8 cellular contexts compared by ENCODE assay signal in the genomic region with DNA sequence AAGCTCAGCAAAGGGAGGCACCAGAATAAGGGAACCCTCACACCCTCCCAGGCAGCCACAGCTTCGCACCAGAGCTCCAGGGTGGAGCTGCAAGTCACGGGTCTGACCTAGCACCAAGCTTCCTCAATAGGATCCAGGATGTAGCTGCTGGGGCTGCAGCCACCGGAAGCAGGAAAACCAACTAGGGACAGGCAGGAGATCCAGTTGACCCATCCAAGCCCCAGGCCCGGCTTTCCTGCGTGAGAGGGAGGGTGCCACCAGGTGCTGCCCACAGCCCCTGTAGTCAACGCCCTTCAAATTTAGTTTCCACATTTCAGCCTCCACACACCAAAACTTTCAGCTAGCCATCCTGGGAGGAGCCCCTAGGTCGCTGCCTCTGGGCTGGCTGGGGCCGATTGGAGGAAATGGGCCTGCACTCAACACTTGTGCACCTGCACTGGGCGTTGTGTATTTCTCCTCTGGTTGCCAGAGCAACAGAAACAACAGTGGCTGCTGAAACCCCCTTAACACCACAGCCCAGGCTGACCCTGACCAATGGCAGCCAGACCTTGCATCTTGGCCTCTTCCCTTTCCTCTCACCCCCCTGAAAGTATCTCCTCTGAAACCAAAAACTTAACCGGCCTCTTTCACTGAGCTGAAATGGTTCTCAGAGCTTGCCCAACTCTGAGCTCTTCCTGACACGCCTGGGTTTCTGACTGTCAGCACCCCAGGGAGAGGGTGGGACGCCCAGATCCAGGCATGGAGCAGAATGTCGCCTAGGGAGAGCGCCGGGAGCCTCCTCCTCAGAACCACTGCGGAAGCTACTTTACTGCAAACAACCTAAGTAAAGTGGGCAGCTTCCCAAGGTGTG.
DNase-seq lines count a peak whose midpoint lies in the region; ATAC-seq, FAIRE-seq and TF ChIP-seq lines count a peak whose summit lies in the region.

No MANE protein-coding gene starts in this region.

- intact Hi-C loops in activated naive CD4-positive, alpha-beta T cell treated with anti-CD3 and anti-CD28 coated beads for 36 hours (cut with micrococcal nuclease) = loop anchor here (5.0 kb wide), 3 partner anchors 107 to 317 kb away; no protein-coding TSS in a partner anchor

- CTCF ChIA-PET in activated naive CD4-positive, alpha-beta T cell treated with anti-CD3 and anti-CD28 coated beads for 36 hours (lab: Charles Lee) = interaction anchor here (0.5 to 1.8 kb wide), 3 partner anchors 17 to 704 kb away, joined by 4 read pairs; no protein-coding TSS in a partner anchor
- CTCF ChIA-PET in HEK293T (lab: Yijun Ruan, JAX) = no interaction called here

- POLR2A ChIA-PET in HEK293T (lab: Yijun Ruan, JAX) = no interaction called here

- peaks cover 38% of the 10 kb centered on the region for H3K4me1 Mint-ChIP-seq in activated naive CD4-positive, alpha-beta T cell treated with anti-CD3 and anti-CD28 coated beads for 36 hours (ENCODE audit: low read depth)
- peaks cover 16 to 20% of the 10 kb centered on the region in 2 donors for H3K4me1 Mint-ChIP-seq in natural killer cell treated with Interleukin-12 subunit alpha and Interleukin-12 subunit beta and Interleukin-15 and Interleukin-18, amount 100 ng/mL, for 72 hours (ENCODE audit: low read depth in 2 of 2)

- H3K4me3 Mint-ChIP-seq in activated naive CD4-positive, alpha-beta T cell treated with anti-CD3 and anti-CD28 coated beads for 36 hours = no peak overlapping the region
- H3K4me3 Mint-ChIP-seq in natural killer cell treated with Interleukin-12 subunit alpha and Interleukin-12 subunit beta and Interleukin-15 and Interleukin-18, amount 100 ng/mL, for 72 hours = no peak overlapping the region

- FAIRE-seq in D721Med (lab: Jason Lieb, UNC) = no peak

- no peak overlapping the region for H3K27ac Mint-ChIP-seq in activated naive CD4-positive, alpha-beta T cell treated with anti-CD3 and anti-CD28 coated beads for 36 hours
- H3K27ac Mint-ChIP-seq in natural killer cell treated with Interleukin-12 subunit alpha and Interleukin-12 subunit beta and Interleukin-15 and Interleukin-18, amount 100 ng/mL, for 72 hours = peak overlapping the region in 1 of 2 donors; percentile 49

- no peak for TF ChIP-seq CTCF in D721Med (IDR thresholded peaks at IDR 0.05; ENCODE audit: insufficient read depth, missing control alignments)

- ATAC-seq in GM18511 (IDR thresholded peaks at IDR 0.05; ENCODE audit: unreplicated experiment) = peak; percentile 99
- peak; percentile 98 for ATAC-seq in GM21786 (IDR thresholded peaks at IDR 0.05; ENCODE audit: unreplicated experiment)
- ATAC-seq in natural killer cell treated with Interleukin-12 subunit alpha and Interleukin-12 subunit beta and Interleukin-15 and Interleukin-18, amount 100 ng/mL, for 72 hours = peak; percentile 74 to 80

- DNase-seq in NCI-H1092 treated with DMSO at 0.1 percent for 48 hours (lab: John Stamatoyannopoulos, UW) = peak; percentile 54
- DNase-seq in activated naive CD4-positive, alpha-beta T cell treated with anti-CD3 and anti-CD28 coated beads for 36 hours = peak; percentile 52
- no peak for DNase-seq in natural killer cell treated with Interleukin-12 subunit alpha and Interleukin-12 subunit beta and Interleukin-15 and Interleukin-18, amount 100 ng/mL, for 72 hours (ENCODE audit: low spot score)
- no peak for DNase-seq in NCI-H526 (lab: John Stamatoyannopoulos, UW)
- no peak for DNase-seq in D721Med (ENCODE audit: insufficient read length, low spot score)
- DNase-seq in HEK293T (ENCODE audit: extremely low spot score) = no peak

- no peaks in the 10 kb centered on the region for H3K27me3 Mint-ChIP-seq in activated naive CD4-positive, alpha-beta T cell treated with anti-CD3 and anti-CD28 coated beads for 36 hours (ENCODE audit: low read depth)
- H3K27me3 Mint-ChIP-seq in natural killer cell treated with Interleukin-12 subunit alpha and Interleukin-12 subunit beta and Interleukin-15 and Interleukin-18, amount 100 ng/mL, for 72 hours = peaks cover 3 to 12% of the 10 kb centered on the region in 2 donors

- H3K9me3 Mint-ChIP-seq in activated naive CD4-positive, alpha-beta T cell treated with anti-CD3 and anti-CD28 coated beads for 36 hours = no peaks in the 10 kb centered on the region
- no peaks in the 10 kb centered on the region for H3K9me3 Mint-ChIP-seq in natural killer cell treated with Interleukin-12 subunit alpha and Interleukin-12 subunit beta and Interleukin-15 and Interleukin-18, amount 100 ng/mL, for 72 hours

- no peaks in the 10 kb centered on the region for H3K36me3 Mint-ChIP-seq in activated naive CD4-positive, alpha-beta T cell treated with anti-CD3 and anti-CD28 coated beads for 36 hours (ENCODE audit: low read depth)
- H3K36me3 Mint-ChIP-seq in natural killer cell treated with Interleukin-12 subunit alpha and Interleukin-12 subunit beta and Interleukin-15 and Interleukin-18, amount 100 ng/mL, for 72 hours = no peaks in the 10 kb centered on the region

TF ChIP-seq in HEK293T, 16 proteins besides CTCF, POLR2A, EP300 and RAD21:
- TF ChIP-seq FOXM1 (IDR thresholded peaks at IDR 0.05; ENCODE audit: borderline replicate concordance) (no peak), LEF1 (IDR thresholded peaks at IDR 0.05; ENCODE audit: borderline replicate concordance) (no peak), ELF4 (IDR thresholded peaks at IDR 0.05) (no peak), BHLHE40 (IDR thresholded peaks at IDR 0.05; ENCODE audit: borderline replicate concordance) (no peak), ARNT (IDR thresholded peaks at IDR 0.05) (no peak), NFRKB (IDR thresholded peaks at IDR 0.05) (no peak), HDGF (IDR thresholded peaks at IDR 0.05; ENCODE audit: borderline replicate concordance) (no peak), CTBP1 (IDR thresholded peaks at IDR 0.05; ENCODE audit: borderline replicate concordance) (no peak), ZNF384 (IDR thresholded peaks at IDR 0.05) (no peak), L3MBTL2 (conservative IDR thresholded peaks at IDR 0.05) (no peak), FOXA1 (IDR thresholded peaks at IDR 0.05) (no peak), FOXK2 (IDR thresholded peaks at IDR 0.05) (no peak), SP1 (IDR thresholded peaks at IDR 0.05) (no peak), TARDBP (IDR thresholded peaks at IDR 0.05) (no peak), SUZ12 (IDR thresholded peaks at IDR 0.05) (no peak)
- TF ChIP-seq, protein P1, sequence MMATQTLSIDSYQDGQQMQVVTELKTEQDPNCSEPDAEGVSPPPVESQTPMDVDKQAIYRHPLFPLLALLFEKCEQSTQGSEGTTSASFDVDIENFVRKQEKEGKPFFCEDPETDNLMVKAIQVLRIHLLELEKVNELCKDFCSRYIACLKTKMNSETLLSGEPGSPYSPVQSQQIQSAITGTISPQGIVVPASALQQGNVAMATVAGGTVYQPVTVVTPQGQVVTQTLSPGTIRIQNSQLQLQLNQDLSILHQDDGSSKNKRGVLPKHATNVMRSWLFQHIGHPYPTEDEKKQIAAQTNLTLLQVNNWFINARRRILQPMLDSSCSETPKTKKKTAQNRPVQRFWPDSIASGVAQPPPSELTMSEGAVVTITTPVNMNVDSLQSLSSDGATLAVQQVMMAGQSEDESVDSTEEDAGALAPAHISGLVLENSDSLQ (IDR thresholded peaks at IDR 0.05) = no peak

Comparison
In these comparisons a context has a peak if more than half of its experiments do, and no peak if none do; other contexts are left out.
1. DNase-seq: peak in NCI-H1092 treated with DMSO at 0.1 percent for 48 hours (single experiment) and activated naive CD4-positive, alpha-beta T cell treated with anti-CD3 and anti-CD28 coated beads for 36 hours (single experiment); none in natural killer cell treated with Interleukin-12 subunit alpha and Interleukin-12 subunit beta and Interleukin-15 and Interleukin-18, amount 100 ng/mL, for 72 hours (single experiment), NCI-H526 (0 of 2), D721Med (single experiment) and HEK293T (single experiment).
2. Peak in every context shown above with its lines, with median percentiles within 50 percentile points of each other: ATAC-seq.